Comparison of ENCODE assay signal across 20 cellular contexts in genomic region chr12:101929365-101930041, GRCh38. TPM values are rescaled to one million over a fixed set of nuclear protein-coding genes. Genes with fewer than 3 reads are reported as not detected.
DNase-seq lines count a peak whose midpoint lies in the region; ATAC-seq and TF ChIP-seq lines count a peak whose summit lies in the region.
"Had no signal": no experiment of that assay in that cellular context is flagged by ENCODE, and none has a peak within 500 bp of the region (broad histone marks: within the 10 kb centered on the region; RNA-seq: fewer than 3 reads in every experiment).

No MANE protein-coding gene starts in this region.

- H3K4me1 Mint-ChIP-seq in activated B cell treated with CpG ODN at 0.5 μM for 24 hours, result peaks cover 69% of the 10 kb centered on the region
- H3K4me1 Mint-ChIP-seq: activated CD4-positive, alpha-beta T cell treated with anti-CD3 and anti-CD28 coated beads for 36 hours; activated naive CD4-positive, alpha-beta T cell treated with anti-CD3 and anti-CD28 coated beads, Interleukin-2, amount 10 ng/mL, durations not matched to agents 7 days and 5 days had no signal

- POLR2A ChIA-PET in A673 (lab: Charles Lee; ENCODE audit: low non-redundant PET) (no interaction called here), activated B cell treated with CpG ODN at 0.5 μM for 24 hours (lab: Charles Lee) (interaction anchor here (0.9 to 1.4 kb wide), 4 partner anchors 13 to 132 kb away, joined by 3 to 4 read pairs (median 3); partner anchors contain the start of gene WASHC3)

- intact Hi-C loops in A673 (cut with micrococcal nuclease; ENCODE audit: unreplicated experiment) (no loop called here), activated B cell treated with CpG ODN at 0.5 μM for 24 hours (cut with micrococcal nuclease) (loop anchor here (5.0 to 10.0 kb wide), 2 partner anchors 295 to 522 kb away; partner anchors contain the start of gene ARL1)

- peak overlapping the region; percentile 64 for H3K27ac Mint-ChIP-seq in activated B cell treated with CpG ODN at 0.5 μM for 24 hours
- H3K27ac Mint-ChIP-seq: activated CD4-positive, alpha-beta T cell treated with anti-CD3 and anti-CD28 coated beads for 36 hours; activated naive CD4-positive, alpha-beta T cell treated with anti-CD3 and anti-CD28 coated beads, Interleukin-2, amount 10 ng/mL, durations not matched to agents 7 days and 5 days had no signal

- CTCF ChIA-PET in A673 (lab: Charles Lee) (no interaction called here), activated B cell treated with CpG ODN at 0.5 μM for 24 hours (lab: Charles Lee) (interaction anchor here (0.7 to 2.1 kb wide), 3 partner anchors 11 to 111 kb away, joined by 3 to 7 read pairs (median 4); no protein-coding TSS in a partner anchor)

- no peaks in the 10 kb centered on the region for H3K4me1 ChIP-seq in A673 (ENCODE audit: insufficient read depth, low read length, poor library complexity, severe bottlenecking)
- H3K4me1 ChIP-seq: BLaER1, tibial artery had no signal

- H3K4me3 ChIP-seq in A673 (ENCODE audit: low read depth, low read length, poor library complexity, severe bottlenecking), result no peak overlapping the region
- H3K4me3 ChIP-seq: BLaER1, tibial artery had no signal

- peaks cover 10% of the 10 kb centered on the region for H3K9me3 Mint-ChIP-seq in activated B cell treated with CpG ODN at 0.5 μM for 24 hours
- H3K9me3 Mint-ChIP-seq: activated naive CD4-positive, alpha-beta T cell treated with anti-CD3 and anti-CD28 coated beads, Interleukin-2, amount 10 ng/mL, durations not matched to agents 7 days and 5 days had no signal

- no TSS peak for BruUV-seq in A673 (replicated peaks; lab: Mats Ljungman, UMichigan)

- peak overlapping the region; percentile 46 for H3K4me3 Mint-ChIP-seq in activated B cell treated with CpG ODN at 0.5 μM for 24 hours
- H3K4me3 Mint-ChIP-seq: activated CD4-positive, alpha-beta T cell treated with anti-CD3 and anti-CD28 coated beads for 36 hours; activated naive CD4-positive, alpha-beta T cell treated with anti-CD3 and anti-CD28 coated beads, Interleukin-2, amount 10 ng/mL, durations not matched to agents 7 days and 5 days had no signal

- TF ChIP-seq CTCF in A673 (conservative IDR thresholded peaks at IDR 0.05; ENCODE audit: low read depth, low read length), result no peak
- no peak for TF ChIP-seq CTCF in activated B cell treated with CpG ODN at 0.5 μM for 24 hours (IDR thresholded peaks at IDR 0.05)

- ATAC-seq in GM18502 (IDR thresholded peaks at IDR 0.05; ENCODE audit: poor library complexity, unreplicated experiment), result peak; percentile 43
- peak; percentile 32 for ATAC-seq in GM19468 (IDR thresholded peaks at IDR 0.05; ENCODE audit: extremely low read depth, unreplicated experiment)
- no peak for ATAC-seq in activated B cell treated with CpG ODN at 0.5 μM for 24 hours (ENCODE audit: low read depth)
- ATAC-seq: activated CD4-positive, alpha-beta T cell treated with anti-CD3 and anti-CD28 coated beads for 36 hours had no signal

- H3K36me3 Mint-ChIP-seq in activated B cell treated with CpG ODN at 0.5 μM for 24 hours (ENCODE audit: low read depth), result peaks cover 8% of the 10 kb centered on the region
- H3K36me3 Mint-ChIP-seq: activated naive CD4-positive, alpha-beta T cell treated with anti-CD3 and anti-CD28 coated beads, Interleukin-2, amount 10 ng/mL, durations not matched to agents 7 days and 5 days had no signal

- H3K27me3 Mint-ChIP-seq in activated B cell treated with CpG ODN at 0.5 μM for 24 hours, result no peaks in the 10 kb centered on the region

- no peaks in the 10 kb centered on the region for H3K36me3 ChIP-seq in A673 (ENCODE audit: insufficient read depth, low read length, poor library complexity, severe bottlenecking)
- H3K36me3 ChIP-seq: BLaER1, tibial artery had no signal

- H3K27ac ChIP-seq in A673 (ENCODE audit: low read depth, low read length, poor library complexity, severe bottlenecking), result no peak overlapping the region
- H3K27ac ChIP-seq: BLaER1, tibial artery had no signal

- H3K27me3 ChIP-seq in A673 (replicated peaks; ENCODE audit: insufficient read depth, low read depth, low read length, poor library complexity), result no peaks in the 10 kb centered on the region
- H3K27me3 ChIP-seq: BLaER1, tibial artery had no signal

- H3K9me3 ChIP-seq in A673 (ENCODE audit: low read depth, low read length, poor library complexity, severe bottlenecking), result no peaks in the 10 kb centered on the region
- H3K9me3 ChIP-seq: BLaER1, tibial artery had no signal

- peak; percentile 21 for DNase-seq in A673 (ENCODE audit: low spot score)
- DNase-seq in activated B cell treated with CpG ODN at 0.5 μM for 24 hours, result no peak
- no peak for DNase-seq in NCI-H345 (lab: John Stamatoyannopoulos, UW)
- no peak for DNase-seq in NCI-H1048 (lab: John Stamatoyannopoulos, UW)
- DNase-seq in RPMI8226, result no peak
- no peak for DNase-seq in NCI-H446 treated with DMSO at 0.1 percent for 48 hours (lab: John Stamatoyannopoulos, UW)
- DNase-seq: activated CD4-positive, alpha-beta T cell treated with anti-CD3 and anti-CD28 coated beads for 36 hours; activated naive CD4-positive, alpha-beta T cell treated with anti-CD3 and anti-CD28 coated beads, Interleukin-2, amount 10 ng/mL, durations not matched to agents 7 days and 5 days; activated T-cell treated with anti-CD3 and anti-CD28 coated beads, Interleukin-2, amount 50 U/mL, for 48 hours; anterior cingulate cortex; COR-L47; DND-41; glutamatergic neuron; NCI-H2081; stimulated activated CD4-positive, alpha-beta T cell treated with anti-CD3 and anti-CD28 coated beads, Interleukin-1b, Interleukin-23, amount 100 ng/mL, for 48 hours; stimulated activated naive CD4-positive, alpha-beta T cell; tibial artery had no signal

RNA-seq across cellular contexts. Expression of gene DRAM1, which starts 52.1 kb away (rescaled TPM):
- 10.3 and 10.5 TPM in 2 replicates for total RNA-seq in A673 (2021)
- total RNA-seq in activated B cell treated with CpG ODN at 0.5 μM for 24 hours, result 9.6 and 11.5 TPM in 2 replicates
